ENCODE assay signal across 22 cellular contexts in the genomic region with DNA sequence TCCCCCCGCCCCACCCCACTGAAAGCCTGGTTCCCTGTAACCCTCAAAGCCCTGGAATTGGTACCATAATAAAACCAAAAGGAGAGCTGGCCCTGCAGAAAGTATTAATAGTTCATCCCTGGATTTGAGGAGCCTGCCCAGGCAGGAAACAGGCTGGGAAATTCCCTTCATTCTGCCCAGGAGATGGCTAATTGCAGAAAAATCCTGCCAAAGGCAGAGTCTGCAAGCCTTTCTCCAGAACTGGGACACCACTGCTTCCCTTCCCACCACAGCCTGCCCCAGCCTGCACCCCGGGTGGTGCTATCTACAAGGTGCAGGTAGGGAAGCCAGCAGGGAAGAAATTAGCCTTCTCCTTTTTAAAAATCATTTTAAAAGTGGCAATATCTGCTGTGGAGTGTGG. TPM values are rescaled to one million over a fixed set of nuclear protein-coding genes. Genes with fewer than 3 reads are reported as not detected.
DNase-seq lines count a peak whose midpoint lies in the region; ATAC-seq and TF ChIP-seq lines count a peak whose summit lies in the region.
"Had no signal": no experiment of that assay in that cellular context is flagged by ENCODE, and none has a peak within 500 bp of the region (broad histone marks: within the 10 kb centered on the region; RNA-seq: fewer than 3 reads in every experiment).

No MANE protein-coding gene starts in this region.

- BruUV-seq in Panc1 (replicated peaks; lab: Mats Ljungman, UMichigan) = no TSS peak

- H3K4me1 ChIP-seq in Panc1 (ENCODE audit: control insufficient read depth, insufficient read depth, low read length) = peaks cover 4% of the 10 kb centered on the region; the same call in 1 of the 2 replicates

- in situ Hi-C loops in Panc1 (cut with HindIII; ENCODE audit: low pct_unique_long_range_greater_than_20kb, low sequenced_read_pairs) = no loop called here

- H3K4me3 ChIP-seq in Panc1 (ENCODE audit: low read depth in 2 of 2, low read length in 2 of 2) = no peak overlapping the region
- no peak overlapping the region for H3K4me3 ChIP-seq in choroid plexus epithelial cell (ENCODE audit: low read depth, low read length)
- H3K4me3 ChIP-seq: ascending aorta, BLaER1, GM12878 had no signal

- DNase-seq in Daoy (ENCODE audit: low read depth) = peak; percentile 73
- DNase-seq in Panc1 (ENCODE audit: low read depth, low spot score) = no peak
- DNase-seq in choroid plexus epithelial cell (ENCODE audit: low read depth) = peak; percentile 54
- peak; percentile 7 to 62 for DNase-seq in lung microvascular endothelial cell (ENCODE audit: low read depth in 2 of 2)
- DNase-seq in epidermal melanocyte (ENCODE audit: insufficient read length, low spot score) = no peak
- no peak for DNase-seq in activated CD8-positive, alpha-beta T cell treated with anti-CD3 and anti-CD28 coated beads for 36 hours
- DNase-seq in NCI-H345 (lab: John Stamatoyannopoulos, UW) = no peak
- DNase-seq: DMS53; naive B cell; NCI-H1694 treated with DMSO at 0.1 percent for 48 hours; NCI-H748 treated with DMSO at 0.1 percent for 48 hours; retina; stimulated activated CD4-positive, alpha-beta T cell treated with anti-CD3 and anti-CD28 coated beads, Interleukin-2, amount 100 ng/mL, for 48 hours had no signal

- H3K27me3 ChIP-seq in Panc1 (ENCODE audit: control insufficient read depth, insufficient read depth, low read length) = no peaks in the 10 kb centered on the region
- H3K27me3 ChIP-seq: ascending aorta, BLaER1 had no signal

- intact Hi-C loops in Panc1 (cut with micrococcal nuclease; ENCODE audit: unreplicated experiment) = no loop called here
- intact Hi-C loops in activated CD8-positive, alpha-beta T cell treated with anti-CD3 and anti-CD28 coated beads for 36 hours (cut with micrococcal nuclease) = no loop called here

- POLR2A ChIA-PET in Panc1 (lab: Charles Lee) = no interaction called here
- POLR2A ChIA-PET in activated CD8-positive, alpha-beta T cell treated with anti-CD3 and anti-CD28 coated beads for 36 hours (lab: Charles Lee) = no interaction called here

- CTCF ChIA-PET in Panc1 (lab: Charles Lee) = no interaction called here
- CTCF ChIA-PET in activated CD8-positive, alpha-beta T cell treated with anti-CD3 and anti-CD28 coated beads for 36 hours (lab: Charles Lee) = interaction anchor here (1.3 to 4.9 kb wide), 3 partner anchors 11 to 219 kb away, joined by 3 to 36 read pairs (median 3); no protein-coding TSS in a partner anchor

- H3K36me3 ChIP-seq in Panc1 (ENCODE audit: control insufficient read depth, insufficient read depth, low read length) = no peaks in the 10 kb centered on the region
- H3K36me3 ChIP-seq: ascending aorta, BLaER1 had no signal

- H3K9me3 ChIP-seq in Panc1 (ENCODE audit: control insufficient read depth, insufficient read depth, low read depth, low read length) = no peaks in the 10 kb centered on the region
- H3K9me3 ChIP-seq: ascending aorta, BLaER1 had no signal

- no peaks in the 10 kb centered on the region for H3K4me1 Mint-ChIP-seq in activated CD8-positive, alpha-beta T cell treated with anti-CD3 and anti-CD28 coated beads for 36 hours (ENCODE audit: low read depth)
- H3K4me1 Mint-ChIP-seq: activated T-helper 17 cell treated with anti-CD3 and anti-CD28 coated beads, Interleukin-2, amount 50 U/mL, for 72 hours had no signal

- no peak for TF ChIP-seq CTCF in Panc1 (IDR thresholded peaks at IDR 0.05)
- TF ChIP-seq CTCF in choroid plexus epithelial cell (conservative IDR thresholded peaks at IDR 0.05; ENCODE audit: low read depth, low read length) = no peak
- TF ChIP-seq CTCF in activated CD8-positive, alpha-beta T cell treated with anti-CD3 and anti-CD28 coated beads for 36 hours (IDR thresholded peaks at IDR 0.05) = no peak

- H3K36me3 Mint-ChIP-seq in activated CD8-positive, alpha-beta T cell treated with anti-CD3 and anti-CD28 coated beads for 36 hours (ENCODE audit: low read depth) = no peaks in the 10 kb centered on the region
- H3K36me3 Mint-ChIP-seq: type B pancreatic cell had no signal

- no peak overlapping the region for H3K27ac ChIP-seq in Panc1 (ENCODE audit: low read length)
- H3K27ac ChIP-seq: BLaER1 had no signal

- H3K9me3 Mint-ChIP-seq in activated CD8-positive, alpha-beta T cell treated with anti-CD3 and anti-CD28 coated beads for 36 hours = peaks cover 4% of the 10 kb centered on the region
- H3K9me3 Mint-ChIP-seq: activated T-helper 17 cell treated with anti-CD3 and anti-CD28 coated beads, Interleukin-2, amount 50 U/mL, for 72 hours; T-helper 2 cell treated with Interferon-gamma antibody and Interleukin-4, amounts not matched to agents 5 μg/mL and 100 μg/mL, for 36 hours; type B pancreatic cell had no signal

- H3K4me3 Mint-ChIP-seq in activated CD8-positive, alpha-beta T cell treated with anti-CD3 and anti-CD28 coated beads for 36 hours = no peak overlapping the region
- H3K4me3 Mint-ChIP-seq: activated T-helper 17 cell treated with anti-CD3 and anti-CD28 coated beads, Interleukin-2, amount 50 U/mL, for 72 hours; naive B cell; T-helper 2 cell treated with Interferon-gamma antibody and Interleukin-4, amounts not matched to agents 5 μg/mL and 100 μg/mL, for 36 hours; type B pancreatic cell had no signal

- H3K27ac Mint-ChIP-seq in activated CD8-positive, alpha-beta T cell treated with anti-CD3 and anti-CD28 coated beads for 36 hours = no peak overlapping the region
- H3K27ac Mint-ChIP-seq: activated T-helper 17 cell treated with anti-CD3 and anti-CD28 coated beads, Interleukin-2, amount 50 U/mL, for 72 hours; T-helper 2 cell treated with Interferon-gamma antibody and Interleukin-4, amounts not matched to agents 5 μg/mL and 100 μg/mL, for 36 hours; type B pancreatic cell had no signal

- ATAC-seq in Panc1 (peak; percentile 78), GM21529 (IDR thresholded peaks at IDR 0.05; ENCODE audit: unreplicated experiment) (no peak)
- ATAC-seq in activated CD8-positive, alpha-beta T cell treated with anti-CD3 and anti-CD28 coated beads for 36 hours = no peak
- ATAC-seq: activated T-helper 17 cell treated with anti-CD3 and anti-CD28 coated beads, Interleukin-2, amount 50 U/mL, for 72 hours; GM12878 had no signal

- H3K27me3 Mint-ChIP-seq in activated CD8-positive, alpha-beta T cell treated with anti-CD3 and anti-CD28 coated beads for 36 hours = peaks cover 7% of the 10 kb centered on the region
- H3K27me3 Mint-ChIP-seq: activated T-helper 17 cell treated with anti-CD3 and anti-CD28 coated beads, Interleukin-2, amount 50 U/mL, for 72 hours had no signal

RNA-seq across cellular contexts. Expression of a gene that starts 16.2 kb away (rescaled TPM):
- total RNA-seq in Daoy (2014; rRNA removed; shearing (Covaris generic)) = 0.06 TPM in 1 of 2 replicates, not detected in the other
- total RNA-seq in Panc1 (2021; ENCODE audit: unreplicated experiment) = not detected
- polyA plus RNA-seq in Panc1 (2012; ENCODE audit: insufficient read length) = not detected
- not detected in 2 replicates for total RNA-seq in lung microvascular endothelial cell
- total RNA-seq in activated CD8-positive, alpha-beta T cell treated with anti-CD3 and anti-CD28 coated beads for 36 hours = not detected
- total RNA-seq: activated T-helper 17 cell treated with anti-CD3 and anti-CD28 coated beads, Interleukin-2, amount 50 U/mL, for 72 hours; glomerular endothelial cell; GM12878; kidney epithelial cell had no signal
- polyA plus RNA-seq: GM12878 had no signal

RNA-seq across cellular contexts. Expression of a gene that starts 38.0 kb away (rescaled TPM):
- total RNA-seq in Daoy (2014; rRNA removed; shearing (Covaris generic)) = not detected in 2 replicates
- total RNA-seq in Panc1 (2021; ENCODE audit: unreplicated experiment) = not detected
- polyA plus RNA-seq in Panc1 (2012; ENCODE audit: insufficient read length) = not detected
- total RNA-seq in lung microvascular endothelial cell = not detected in 2 replicates
- not detected for total RNA-seq in activated CD8-positive, alpha-beta T cell treated with anti-CD3 and anti-CD28 coated beads for 36 hours
- total RNA-seq: activated T-helper 17 cell treated with anti-CD3 and anti-CD28 coated beads, Interleukin-2, amount 50 U/mL, for 72 hours; glomerular endothelial cell; GM12878 had no signal
- polyA plus RNA-seq: GM12878 had no signal

Comparison
In these comparisons a context has a peak if more than half of its experiments do, and no peak if none do; other contexts are left out.
1. DNase-seq: peak in Daoy (single experiment), choroid plexus epithelial cell (single experiment) and lung microvascular endothelial cell (2 of 2); none in Panc1 (single experiment), epidermal melanocyte (single experiment), activated CD8-positive, alpha-beta T cell treated with anti-CD3 and anti-CD28 coated beads for 36 hours (single experiment) and NCI-H345 (single experiment).